Comparison of ENCODE assay signal across 1 cellular context in the genomic region with DNA sequence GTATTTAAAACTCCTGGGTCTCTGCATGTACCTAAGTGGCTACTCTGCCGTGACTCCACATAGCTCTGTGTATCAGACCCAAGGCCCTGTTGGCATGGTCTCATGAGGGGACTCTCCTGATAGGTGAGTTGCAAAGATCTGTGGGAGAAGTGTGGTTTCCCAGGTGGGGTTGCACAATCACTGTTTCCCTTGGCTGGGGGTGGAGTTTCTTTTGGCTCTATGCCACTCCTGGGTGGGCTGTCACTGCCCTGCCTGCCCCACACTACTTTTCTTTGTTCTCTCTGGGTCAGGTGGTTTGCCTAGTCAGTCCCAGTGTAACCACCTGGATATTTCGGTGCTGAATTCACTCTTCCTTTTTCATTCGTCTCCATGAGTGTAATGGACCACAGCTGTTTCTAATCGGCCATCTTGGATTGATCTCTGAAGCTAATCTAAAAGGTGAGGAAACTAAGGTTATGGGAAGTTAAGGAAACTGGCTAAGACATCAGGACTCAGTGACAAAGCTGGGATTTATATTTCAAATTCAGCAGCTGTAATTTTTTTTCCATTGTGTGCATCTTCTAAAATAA.
TF ChIP-seq lines count a peak whose summit lies in the region.

No MANE protein-coding gene starts in this region.

TF ChIP-seq in WTC11, 78 proteins besides CTCF, POLR2A, EP300 and RAD21 (continued from another document):
- TF ChIP-seq ZNF512 (CRISPR knock-in tag; IDR thresholded peaks at IDR 0.05; ENCODE audit: borderline replicate concordance): no peak
- TF ChIP-seq ZNF219 (CRISPR knock-in tag; IDR thresholded peaks at IDR 0.05; ENCODE audit: borderline replicate concordance): no peak
- TF ChIP-seq, protein P1, sequence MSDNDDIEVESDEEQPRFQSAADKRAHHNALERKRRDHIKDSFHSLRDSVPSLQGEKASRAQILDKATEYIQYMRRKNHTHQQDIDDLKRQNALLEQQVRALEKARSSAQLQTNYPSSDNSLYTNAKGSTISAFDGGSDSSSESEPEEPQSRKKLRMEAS (CRISPR knock-in tag; IDR thresholded peaks at IDR 0.05): no peak
- no peak for TF ChIP-seq ZMAT4 (CRISPR knock-in tag; IDR thresholded peaks at IDR 0.05)
- TF ChIP-seq MYBL2 (CRISPR knock-in tag; IDR thresholded peaks at IDR 0.05): no peak
- TF ChIP-seq GABPB1 (CRISPR knock-in tag; IDR thresholded peaks at IDR 0.05): no peak
- TF ChIP-seq TCF7 (CRISPR knock-in tag; IDR thresholded peaks at IDR 0.05; ENCODE audit: low read depth): no peak
TF ChIP-seq in WTC11: peak in this region for 0.
